Comparison of ENCODE assay signal across 9 cellular contexts in the genomic region with DNA sequence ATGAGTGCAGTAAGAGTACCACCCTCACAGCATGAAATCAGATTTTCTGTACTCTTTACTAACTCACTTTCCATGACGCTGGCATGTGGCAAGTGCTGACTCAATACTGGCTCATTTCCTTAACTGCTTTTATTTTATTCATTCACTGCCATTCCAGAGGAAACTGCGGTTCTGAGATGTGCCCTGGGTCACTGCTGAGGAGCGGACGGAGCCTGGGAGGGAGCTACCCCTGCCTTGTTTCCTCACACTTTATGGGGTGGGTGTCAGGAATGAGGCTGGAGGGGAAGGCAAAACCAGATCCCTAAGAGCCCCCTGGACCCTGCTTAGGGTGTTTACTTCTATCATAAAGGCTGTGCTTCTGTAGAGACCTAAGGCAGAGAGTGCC. TPM values are rescaled to one million over a fixed set of nuclear protein-coding genes. Genes with fewer than 3 reads are reported as not detected.
DNase-seq lines count a peak whose midpoint lies in the region; ATAC-seq and TF ChIP-seq lines count a peak whose summit lies in the region.
"Had no signal": no experiment of that assay in that cellular context is flagged by ENCODE, and none has a peak within 500 bp of the region (broad histone marks: within the 10 kb centered on the region; RNA-seq: fewer than 3 reads in every experiment).

No MANE protein-coding gene starts in this region.

- peak; percentile 32 for ATAC-seq in upper lobe of right lung
- ATAC-seq in GM18861 (IDR thresholded peaks at IDR 0.05; ENCODE audit: unreplicated experiment), result no peak

- peaks cover 7% of the 10 kb centered on the region for H3K4me1 ChIP-seq in upper lobe of right lung

- no peaks in the 10 kb centered on the region for H3K9me3 Mint-ChIP-seq in activated naive CD4-positive, alpha-beta T cell treated with anti-CD3 and anti-CD28 coated beads, Interleukin-2, amount 10 ng/mL, durations not matched to agents 7 days and 5 days
- H3K9me3 Mint-ChIP-seq: activated B cell treated with CpG ODN at 0.5 μM for 24 hours had no signal

- no peaks in the 10 kb centered on the region for H3K27me3 ChIP-seq in upper lobe of right lung

- H3K27ac Mint-ChIP-seq in activated naive CD4-positive, alpha-beta T cell treated with anti-CD3 and anti-CD28 coated beads, Interleukin-2, amount 10 ng/mL, durations not matched to agents 7 days and 5 days, result no peak overlapping the region

- peak; percentile 44 for DNase-seq in activated naive CD4-positive, alpha-beta T cell treated with Interleukin-2 at 50 U/mL for 16 hours
- DNase-seq in activated naive CD4-positive, alpha-beta T cell treated with anti-CD3 and anti-CD28 coated beads, Interleukin-2, amount 10 ng/mL, durations not matched to agents 7 days and 5 days, result no peak
- peak; percentile 25 for DNase-seq in activated CD8-positive, alpha-beta memory T cell treated with anti-CD3 and anti-CD28 coated beads, Interleukin-2, amount 50 U/mL, for 24 hours (ENCODE audit: extremely low read depth)
- DNase-seq in glomerular endothelial cell (ENCODE audit: extremely low read depth, low read depth, low spot score), result peak; percentile 97
- DNase-seq in upper lobe of right lung, result no peak
- no peak for DNase-seq in NCI-H187 treated with DMSO at 0.1 percent for 48 hours (lab: John Stamatoyannopoulos, UW)
- DNase-seq in 8988T, result no peak
- DNase-seq: activated B cell treated with CpG ODN at 0.5 μM for 24 hours had no signal

- no peak overlapping the region for H3K27ac ChIP-seq in upper lobe of right lung

- no peak overlapping the region for H3K4me3 ChIP-seq in upper lobe of right lung

- H3K27me3 Mint-ChIP-seq in activated naive CD4-positive, alpha-beta T cell treated with anti-CD3 and anti-CD28 coated beads, Interleukin-2, amount 10 ng/mL, durations not matched to agents 7 days and 5 days, result peaks cover 14% of the 10 kb centered on the region
- H3K27me3 Mint-ChIP-seq: activated B cell treated with CpG ODN at 0.5 μM for 24 hours had no signal

- peaks cover 53% of the 10 kb centered on the region for H3K4me1 Mint-ChIP-seq in activated naive CD4-positive, alpha-beta T cell treated with anti-CD3 and anti-CD28 coated beads, Interleukin-2, amount 10 ng/mL, durations not matched to agents 7 days and 5 days

- intact Hi-C loops in upper lobe of right lung (cut with DNase I), result no loop called here

- CTCF ChIA-PET in activated naive CD4-positive, alpha-beta T cell treated with anti-CD3 and anti-CD28 coated beads, Interleukin-2, amount 10 ng/mL, durations not matched to agents 7 days and 5 days (lab: Charles Lee), result interaction anchor here (1.1 to 2.2 kb wide), 3 partner anchors 11 to 19 kb away, joined by 3 to 12 read pairs (median 10); a partner anchor contains a TSS

- no peaks in the 10 kb centered on the region for H3K36me3 ChIP-seq in upper lobe of right lung

- no peaks in the 10 kb centered on the region for H3K36me3 Mint-ChIP-seq in activated naive CD4-positive, alpha-beta T cell treated with anti-CD3 and anti-CD28 coated beads, Interleukin-2, amount 10 ng/mL, durations not matched to agents 7 days and 5 days

- no peak for TF ChIP-seq CTCF in upper lobe of right lung (IDR thresholded peaks at IDR 0.05)

- no peak overlapping the region for H3K4me3 Mint-ChIP-seq in activated naive CD4-positive, alpha-beta T cell treated with anti-CD3 and anti-CD28 coated beads, Interleukin-2, amount 10 ng/mL, durations not matched to agents 7 days and 5 days
- H3K4me3 Mint-ChIP-seq: activated B cell treated with CpG ODN at 0.5 μM for 24 hours had no signal

- H3K9me3 ChIP-seq in upper lobe of right lung, result no peaks in the 10 kb centered on the region

RNA-seq across cellular contexts. Expression of a gene that starts 14.4 kb away (rescaled TPM):
- 140 and 201 TPM in 2 replicates for total RNA-seq in glomerular endothelial cell
- 15.3 TPM for total RNA-seq in upper lobe of right lung

Comparison
In these comparisons a context has a peak if more than half of its experiments do, and no peak if none do; other contexts are left out.
1. DNase-seq: peak in activated naive CD4-positive, alpha-beta T cell treated with Interleukin-2 at 50 U/mL for 16 hours (single experiment), activated CD8-positive, alpha-beta memory T cell treated with anti-CD3 and anti-CD28 coated beads, Interleukin-2, amount 50 U/mL, for 24 hours (single experiment) and glomerular endothelial cell (single experiment); none in activated naive CD4-positive, alpha-beta T cell treated with anti-CD3 and anti-CD28 coated beads, Interleukin-2, amount 10 ng/mL, durations not matched to agents 7 days and 5 days (single experiment), upper lobe of right lung (single experiment), NCI-H187 treated with DMSO at 0.1 percent for 48 hours (single experiment) and 8988T (single experiment).